Comparison of ENCODE assay signal across 12 cellular contexts in the genomic region with DNA sequence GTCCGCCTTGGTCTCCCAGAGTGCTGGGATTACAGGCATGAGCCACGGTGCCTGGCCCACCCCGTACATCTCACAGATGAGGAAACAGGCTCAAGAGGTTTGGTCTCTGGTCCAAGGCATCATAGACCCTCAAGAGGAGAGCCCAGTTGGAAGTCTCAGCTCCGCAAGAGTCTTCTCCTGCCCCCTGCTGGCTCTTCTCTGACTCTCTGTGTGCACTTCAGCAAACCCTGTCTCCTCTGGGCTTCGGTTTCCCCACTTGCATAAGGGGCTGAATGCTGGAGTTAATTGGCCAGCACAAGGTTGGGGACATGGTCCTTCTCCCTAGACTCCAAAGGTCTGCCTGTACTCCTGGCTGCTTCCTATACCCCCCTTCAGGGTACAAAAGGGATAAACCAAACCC. TPM values are rescaled to one million over a fixed set of nuclear protein-coding genes. Genes with fewer than 3 reads are reported as not detected.
DNase-seq lines count a peak whose midpoint lies in the region; TF ChIP-seq lines count a peak whose summit lies in the region.
"Had no signal": no experiment of that assay in that cellular context is flagged by ENCODE, and none has a peak within 500 bp of the region (broad histone marks: within the 10 kb centered on the region; RNA-seq: fewer than 3 reads in every experiment).

No MANE protein-coding gene starts in this region.

- H3K4me1 ChIP-seq in stomach = peaks cover 24 to 70% (median 50%) of the 10 kb centered on the region in 4 donors

- no peaks in the 10 kb centered on the region for H3K9me3 ChIP-seq in stomach

- H3K4me3 Mint-ChIP-seq in activated CD4-positive, alpha-beta T cell treated with anti-CD3 and anti-CD28 coated beads, Interleukin-2, amount 10 ng/mL, durations not matched to agents 7 days and 5 days = no peak overlapping the region
- H3K4me3 Mint-ChIP-seq in activated T-helper 2 cell treated with anti-CD3 and anti-CD28 coated beads, Interferon-gamma antibody, Interleukin-2, Interleukin-4, amounts not matched to agents 10 μg/mL and 5 μg/mL and 100 μg/mL, durations not matched to agents 14 hours and 24 hours and 36 hours (ENCODE audit: low read depth) = no peak overlapping the region
- H3K4me3 Mint-ChIP-seq: CD4-positive, CD25-positive, alpha-beta regulatory T cell had no signal

- no peaks in the 10 kb centered on the region for H3K27me3 Mint-ChIP-seq in activated CD4-positive, alpha-beta T cell treated with anti-CD3 and anti-CD28 coated beads, Interleukin-2, amount 10 ng/mL, durations not matched to agents 7 days and 5 days
- H3K27me3 Mint-ChIP-seq in activated T-helper 2 cell treated with anti-CD3 and anti-CD28 coated beads, Interferon-gamma antibody, Interleukin-2, Interleukin-4, amounts not matched to agents 10 μg/mL and 5 μg/mL and 100 μg/mL, durations not matched to agents 14 hours and 24 hours and 36 hours (ENCODE audit: low read depth) = no peaks in the 10 kb centered on the region
- H3K27me3 Mint-ChIP-seq: CD4-positive, CD25-positive, alpha-beta regulatory T cell had no signal

- no peak for TF ChIP-seq POLR2A in stomach (IDR thresholded peaks at IDR 0.05)

- no peaks in the 10 kb centered on the region for H3K27me3 ChIP-seq in dorsolateral prefrontal cortex
- no peaks in the 10 kb centered on the region for H3K27me3 ChIP-seq in stomach

- peaks cover 24% of the 10 kb centered on the region for H3K4me1 Mint-ChIP-seq in activated CD4-positive, alpha-beta T cell treated with anti-CD3 and anti-CD28 coated beads, Interleukin-2, amount 10 ng/mL, durations not matched to agents 7 days and 5 days
- peaks cover 6% of the 10 kb centered on the region for H3K4me1 Mint-ChIP-seq in activated T-helper 2 cell treated with anti-CD3 and anti-CD28 coated beads, Interferon-gamma antibody, Interleukin-2, Interleukin-4, amounts not matched to agents 10 μg/mL and 5 μg/mL and 100 μg/mL, durations not matched to agents 14 hours and 24 hours and 36 hours (ENCODE audit: low read depth)

- POLR2A ChIA-PET in activated CD4-positive, alpha-beta T cell treated with anti-CD3 and anti-CD28 coated beads, Interleukin-2, amount 10 ng/mL, durations not matched to agents 7 days and 5 days (lab: Charles Lee) = no interaction called here

- intact Hi-C loops in dorsolateral prefrontal cortex (cut with DNase I) = no loop called here
- intact Hi-C loops in stomach (cut with DNase I; ENCODE audit: low total_unique reads) = no loop called here
- intact Hi-C loops in activated T-helper 2 cell treated with anti-CD3 and anti-CD28 coated beads, Interferon-gamma antibody, Interleukin-2, Interleukin-4, amounts not matched to agents 10 μg/mL and 5 μg/mL and 100 μg/mL, durations not matched to agents 14 hours and 24 hours and 36 hours (cut with micrococcal nuclease) = no loop called here

- H3K36me3 ChIP-seq in stomach = peaks cover 18 to 38% (median 35%) of the 10 kb centered on the region in 4 donors

- no peak overlapping the region for H3K27ac Mint-ChIP-seq in activated CD4-positive, alpha-beta T cell treated with anti-CD3 and anti-CD28 coated beads, Interleukin-2, amount 10 ng/mL, durations not matched to agents 7 days and 5 days
- H3K27ac Mint-ChIP-seq in activated T-helper 2 cell treated with anti-CD3 and anti-CD28 coated beads, Interferon-gamma antibody, Interleukin-2, Interleukin-4, amounts not matched to agents 10 μg/mL and 5 μg/mL and 100 μg/mL, durations not matched to agents 14 hours and 24 hours and 36 hours = no peak overlapping the region
- H3K27ac Mint-ChIP-seq: CD4-positive, CD25-positive, alpha-beta regulatory T cell had no signal

- H3K27ac ChIP-seq in dorsolateral prefrontal cortex (no peak overlapping the region), stomach (peak overlapping the region; percentile 86 to 93 (median 90))

- 64 to 83% (median 81%) methylated on average over 5 of the region's 5 CpGs for WGBS in stomach, 5 donors

- peaks cover 3% of the 10 kb centered on the region for H3K36me3 Mint-ChIP-seq in activated CD4-positive, alpha-beta T cell treated with anti-CD3 and anti-CD28 coated beads, Interleukin-2, amount 10 ng/mL, durations not matched to agents 7 days and 5 days (ENCODE audit: low read depth)
- H3K36me3 Mint-ChIP-seq in activated T-helper 2 cell treated with anti-CD3 and anti-CD28 coated beads, Interferon-gamma antibody, Interleukin-2, Interleukin-4, amounts not matched to agents 10 μg/mL and 5 μg/mL and 100 μg/mL, durations not matched to agents 14 hours and 24 hours and 36 hours (ENCODE audit: low read depth) = no peaks in the 10 kb centered on the region
- H3K36me3 Mint-ChIP-seq: CD4-positive, CD25-positive, alpha-beta regulatory T cell had no signal

- DNase-seq in activated CD4-positive, alpha-beta T cell treated with anti-CD3 and anti-CD28 coated beads for 48 hours = peak; percentile 19
- no peak for DNase-seq in activated CD4-positive, alpha-beta T cell treated with anti-CD3 and anti-CD28 coated beads, Interleukin-2, amount 10 ng/mL, durations not matched to agents 7 days and 5 days
- peak; percentile 42 to 78 for DNase-seq in NCI-H524 (lab: John Stamatoyannopoulos, UW)
- DNase-seq in dorsolateral prefrontal cortex = peak in 1 of 10 donors; percentile 47
- DNase-seq in stomach = no peak
- DNase-seq in activated T-helper 2 cell treated with anti-CD3 and anti-CD28 coated beads, Interferon-gamma antibody, Interleukin-2, Interleukin-4, amounts not matched to agents 10 μg/mL and 5 μg/mL and 100 μg/mL, durations not matched to agents 14 hours and 24 hours and 36 hours (ENCODE audit: low spot score) = no peak
- DNase-seq in GOT3 (lab: John Stamatoyannopoulos, UW) = no peak
- no peak for DNase-seq in NCI-H2029 treated with DMSO at 0.1 percent for 48 hours (lab: John Stamatoyannopoulos, UW)
- DNase-seq: NCI-H1436 treated with DMSO at 0.1 percent for 48 hours had no signal

- H3K9me3 Mint-ChIP-seq in activated CD4-positive, alpha-beta T cell treated with anti-CD3 and anti-CD28 coated beads, Interleukin-2, amount 10 ng/mL, durations not matched to agents 7 days and 5 days = no peaks in the 10 kb centered on the region
- H3K9me3 Mint-ChIP-seq in activated T-helper 2 cell treated with anti-CD3 and anti-CD28 coated beads, Interferon-gamma antibody, Interleukin-2, Interleukin-4, amounts not matched to agents 10 μg/mL and 5 μg/mL and 100 μg/mL, durations not matched to agents 14 hours and 24 hours and 36 hours = no peaks in the 10 kb centered on the region

- H3K4me3 ChIP-seq in dorsolateral prefrontal cortex (no peak overlapping the region), stomach (peak overlapping the region in 3 of 4 donors; percentile 4 to 54 (median 16))

- TF ChIP-seq EP300 in stomach (IDR thresholded peaks at IDR 0.05) = no peak

- peak in 32 of 56 donors; percentile 13 to 48 (median 27) for TF ChIP-seq CTCF in dorsolateral prefrontal cortex (IDR thresholded peaks at IDR 0.05 in 54 of 56, conservative IDR thresholded peaks at IDR 0.05 in 2 of 56; ENCODE audit: low read depth in 1 of 56, partially characterized antibody in 56 of 56)
- TF ChIP-seq CTCF in stomach (IDR thresholded peaks at IDR 0.05) = peak in 1 of 7 experiments; percentile 8

- CTCF ChIA-PET in activated CD4-positive, alpha-beta T cell treated with anti-CD3 and anti-CD28 coated beads, Interleukin-2, amount 10 ng/mL, durations not matched to agents 7 days and 5 days (lab: Charles Lee) = interaction anchor here (1.5 kb wide), 1 partner anchor 37 kb away, joined by 6 read pairs; no protein-coding TSS in a partner anchor

RNA-seq across cellular contexts. Expression of a gene that starts 3.9 kb away (rescaled TPM):
- total RNA-seq in activated CD4-positive, alpha-beta T cell treated with anti-CD3 and anti-CD28 coated beads, Interleukin-2, amount 10 ng/mL, durations not matched to agents 7 days and 5 days = 1 to 10 TPM; 4.1 to 5.2 TPM
- 1 to 10 TPM in 114 of 120 experiments, under 1 TPM in 6; 0.24 to 8.4 (median 3.0) TPM for total RNA-seq in dorsolateral prefrontal cortex
- 100 to 1,000 TPM in 3 of 5 donors, 10 to 100 TPM in 2; 22.4 to 386 (median 181) TPM for total RNA-seq in stomach
- 10 to 100 TPM; 15.9 to 59.0 (median 31.8) TPM for polyA plus RNA-seq in stomach
- 1.2 and 1.3 TPM in 2 replicates for total RNA-seq in activated T-helper 2 cell treated with anti-CD3 and anti-CD28 coated beads, Interferon-gamma antibody, Interleukin-2, Interleukin-4, amounts not matched to agents 10 μg/mL and 5 μg/mL and 100 μg/mL, durations not matched to agents 14 hours and 24 hours and 36 hours

RNA-seq across cellular contexts. Expression of a gene that starts 29.8 kb away (rescaled TPM):
- 10 to 100 TPM; 12.8 to 14.1 TPM for total RNA-seq in activated CD4-positive, alpha-beta T cell treated with anti-CD3 and anti-CD28 coated beads, Interleukin-2, amount 10 ng/mL, durations not matched to agents 7 days and 5 days
- total RNA-seq in dorsolateral prefrontal cortex (10 to 100 TPM; 14.1 to 38.3 (median 21.6) TPM), stomach (10 to 100 TPM in 4 of 5 donors, 1 to 10 TPM in 1; 3.9 to 33.8 (median 11.6) TPM)
- polyA plus RNA-seq in stomach = 1 to 10 TPM; 6.1 to 8.2 (median 7.7) TPM
- total RNA-seq in activated T-helper 2 cell treated with anti-CD3 and anti-CD28 coated beads, Interferon-gamma antibody, Interleukin-2, Interleukin-4, amounts not matched to agents 10 μg/mL and 5 μg/mL and 100 μg/mL, durations not matched to agents 14 hours and 24 hours and 36 hours = 15.1 and 15.7 TPM in 2 replicates

RNA-seq across cellular contexts. Expression of a gene that starts 30.1 kb away (rescaled TPM):
- not detected for total RNA-seq in activated CD4-positive, alpha-beta T cell treated with anti-CD3 and anti-CD28 coated beads, Interleukin-2, amount 10 ng/mL, durations not matched to agents 7 days and 5 days
- 100 to 1,000 TPM in 115 of 120 experiments, 10 to 100 TPM in 5; 55.9 to 285 (median 187) TPM for total RNA-seq in dorsolateral prefrontal cortex
- 1 to 10 TPM in 1 of 5 donors, not detected in 4; 1.5 TPM for total RNA-seq in stomach
- polyA plus RNA-seq in stomach = under 1 TPM in 1 of 3 donors, not detected in 2; 0.03 TPM
- 0.39 and 0.46 TPM in 2 replicates for total RNA-seq in activated T-helper 2 cell treated with anti-CD3 and anti-CD28 coated beads, Interferon-gamma antibody, Interleukin-2, Interleukin-4, amounts not matched to agents 10 μg/mL and 5 μg/mL and 100 μg/mL, durations not matched to agents 14 hours and 24 hours and 36 hours
- total RNA-seq: CD4-positive, CD25-positive, alpha-beta regulatory T cell; sciatic nerve; ureter had no signal
- polyA plus RNA-seq: CD4-positive, CD25-positive, alpha-beta regulatory T cell had no signal

RNA-seq across cellular contexts. Expression of a gene that starts 40.1 kb away (rescaled TPM):
- 100 to 1,000 TPM in 1 of 2 experiments, 10 to 100 TPM in 1; 87.7 to 105 TPM for total RNA-seq in activated CD4-positive, alpha-beta T cell treated with anti-CD3 and anti-CD28 coated beads, Interleukin-2, amount 10 ng/mL, durations not matched to agents 7 days and 5 days
- total RNA-seq in dorsolateral prefrontal cortex (100 to 1,000 TPM in 102 of 120 experiments, 10 to 100 TPM in 18; 77.2 to 210 (median 125) TPM), stomach (100 to 1,000 TPM; 133 to 239 (median 139) TPM)
- 100 to 1,000 TPM in 1 of 3 donors, 10 to 100 TPM in 2; 87.0 to 107 (median 98.3) TPM for polyA plus RNA-seq in stomach
- total RNA-seq in activated T-helper 2 cell treated with anti-CD3 and anti-CD28 coated beads, Interferon-gamma antibody, Interleukin-2, Interleukin-4, amounts not matched to agents 10 μg/mL and 5 μg/mL and 100 μg/mL, durations not matched to agents 14 hours and 24 hours and 36 hours = 99.2 and 104 TPM in 2 replicates

RNA-seq across cellular contexts. Expression of a gene that starts 43.5 kb away (rescaled TPM):
- 10 to 100 TPM; 30.9 to 31.0 TPM for total RNA-seq in activated CD4-positive, alpha-beta T cell treated with anti-CD3 and anti-CD28 coated beads, Interleukin-2, amount 10 ng/mL, durations not matched to agents 7 days and 5 days
- total RNA-seq in dorsolateral prefrontal cortex = 1 to 10 TPM in 116 of 120 experiments, under 1 TPM in 4; 0.38 to 9.2 (median 3.0) TPM
- total RNA-seq in stomach = 1 to 10 TPM in 3 of 5 donors, not detected in 2; 2.3 to 7.0 (median 2.8) TPM
- 1 to 10 TPM; 1.5 to 4.3 (median 2.0) TPM for polyA plus RNA-seq in stomach
- total RNA-seq in activated T-helper 2 cell treated with anti-CD3 and anti-CD28 coated beads, Interferon-gamma antibody, Interleukin-2, Interleukin-4, amounts not matched to agents 10 μg/mL and 5 μg/mL and 100 μg/mL, durations not matched to agents 14 hours and 24 hours and 36 hours = 21.0 and 26.6 TPM in 2 replicates

Comparison
In these comparisons a context has a peak if more than half of its experiments do, and no peak if none do; other contexts are left out.
1. DNase-seq: peak in activated CD4-positive, alpha-beta T cell treated with anti-CD3 and anti-CD28 coated beads for 48 hours (single experiment) and NCI-H524 (2 of 2); none in activated CD4-positive, alpha-beta T cell treated with anti-CD3 and anti-CD28 coated beads, Interleukin-2, amount 10 ng/mL, durations not matched to agents 7 days and 5 days (single experiment), stomach (single experiment), activated T-helper 2 cell treated with anti-CD3 and anti-CD28 coated beads, Interferon-gamma antibody, Interleukin-2, Interleukin-4, amounts not matched to agents 10 μg/mL and 5 μg/mL and 100 μg/mL, durations not matched to agents 14 hours and 24 hours and 36 hours (single experiment), GOT3 (single experiment) and NCI-H2029 treated with DMSO at 0.1 percent for 48 hours (single experiment).
2. H3K27ac ChIP-seq: peak in stomach (5 of 5); none in dorsolateral prefrontal cortex (0 of 59).
3. H3K4me3 ChIP-seq: peak in stomach (3 of 4); none in dorsolateral prefrontal cortex (0 of 59).
4. RNA of a gene that starts 30.1 kb away (total RNA-seq): 55.9 to 285 TPM in dorsolateral prefrontal cortex; 0.39 to 0.46 TPM in activated T-helper 2 cell treated with anti-CD3 and anti-CD28 coated beads, Interferon-gamma antibody, Interleukin-2, Interleukin-4, amounts not matched to agents 10 μg/mL and 5 μg/mL and 100 μg/mL, durations not matched to agents 14 hours and 24 hours and 36 hours, not detected in activated CD4-positive, alpha-beta T cell treated with anti-CD3 and anti-CD28 coated beads, Interleukin-2, amount 10 ng/mL, durations not matched to agents 7 days and 5 days and 1.5 TPM in stomach; every median in the first group is over 10 times any median in the second.